27 cellular contexts compared by ENCODE assay signal in genomic region chr4:76745264-76745663, GRCh38.
DNase-seq lines count a peak whose midpoint lies in the region; ATAC-seq, FAIRE-seq and TF ChIP-seq lines count a peak whose summit lies in the region.
"Had no signal": no experiment of that assay in that cellular context is flagged by ENCODE, and none has a peak within 500 bp of the region (broad histone marks: within the 10 kb centered on the region; RNA-seq: fewer than 3 reads in every experiment).

No MANE protein-coding gene starts in this region.

- TF ChIP-seq CTCF in WTC11 (IDR thresholded peaks at IDR 0.05), result no peak
- TF ChIP-seq CTCF in esophagus muscularis mucosa (IDR thresholded peaks at IDR 0.05), result no peak
- TF ChIP-seq CTCF in nephron (IDR thresholded peaks at IDR 0.05; ENCODE audit: unreplicated experiment in 3 of 3), result no peak
- no peak for TF ChIP-seq CTCF in glutamatergic neuron (IDR thresholded peaks at IDR 0.05; ENCODE audit: partially characterized antibody, unreplicated experiment)
- no peak for TF ChIP-seq CTCF in transverse colon (IDR thresholded peaks at IDR 0.05)

- no peaks in the 10 kb centered on the region for H3K27me3 ChIP-seq in GM23248 (replicated peaks; ENCODE audit: insufficient read depth)
- H3K27me3 ChIP-seq in esophagus muscularis mucosa, result no peaks in the 10 kb centered on the region
- no peaks in the 10 kb centered on the region for H3K27me3 ChIP-seq in transverse colon
- H3K27me3 ChIP-seq: esophagus squamous epithelium, tibial nerve had no signal

- H3K27ac ChIP-seq in GM23248 (peak overlapping the region; percentile 95), esophagus muscularis mucosa (replicated peaks in 1 of 4) (peak overlapping the region in 3 of 4 donors; percentile 89 to 94 (median 91)), transverse colon (peak overlapping the region in 2 of 4 donors; percentile 55 to 62)
- H3K27ac ChIP-seq: left ventricle myocardium inferior had no signal

- peaks cover 19% of the 10 kb centered on the region for H3K4me1 Mint-ChIP-seq in WTC11
- H3K4me1 Mint-ChIP-seq in nephron, result peaks cover 63% of the 10 kb centered on the region
- H3K4me1 Mint-ChIP-seq in glutamatergic neuron (ENCODE audit: low read depth, unreplicated experiment), result peaks cover 13% of the 10 kb centered on the region
- H3K4me1 Mint-ChIP-seq: activated CD4-positive, alpha-beta T cell treated with anti-CD3 and anti-CD28 coated beads, Interleukin-2, amount 10 ng/mL, durations not matched to agents 24 days and 14 days; CD4-positive, CD25-positive, alpha-beta regulatory T cell; immature natural killer cell had no signal

- 23 to 28% methylated on average over 1 of the region's 1 CpG for WGBS in GM23248 (ENCODE audit: low coverage in 1 of 2, low lambda C conversion rate in 2 of 2, missing lambda C conversion rate in 2 of 2), 2 experiments
- 89% methylated on average over 1 of the region's 1 CpG for WGBS in esophagus muscularis mucosa
- 100% methylated on average over 1 of the region's 1 CpG for WGBS in transverse colon (ENCODE audit: low coverage in 1 of 2), 2 donors

- H3K9me3 ChIP-seq in GM23248 (ENCODE audit: low read depth) (no peaks in the 10 kb centered on the region), esophagus muscularis mucosa (no peaks in the 10 kb centered on the region), transverse colon (no peaks in the 10 kb centered on the region)
- H3K9me3 ChIP-seq: esophagus squamous epithelium, left ventricle myocardium inferior, tibial nerve had no signal

- peaks cover 15% of the 10 kb centered on the region for H3K36me3 Mint-ChIP-seq in WTC11
- H3K36me3 Mint-ChIP-seq in nephron (ENCODE audit: low read depth), result peaks cover 34% of the 10 kb centered on the region
- H3K36me3 Mint-ChIP-seq in glutamatergic neuron (ENCODE audit: unreplicated experiment), result peaks cover 4% of the 10 kb centered on the region
- H3K36me3 Mint-ChIP-seq: CD4-positive, CD25-positive, alpha-beta regulatory T cell; immature natural killer cell had no signal

- H3F3A ChIP-seq in GM23248 (ENCODE audit: insufficient read depth), result peaks cover 70% of the 10 kb centered on the region

- H3K27ac Mint-ChIP-seq in WTC11 (peak overlapping the region; percentile 61; the same call in 1 of the 2 replicates), nephron (peak overlapping the region; percentile 54 to 69 (median 62)), glutamatergic neuron (ENCODE audit: unreplicated experiment) (no peak overlapping the region)
- H3K27ac Mint-ChIP-seq: activated CD4-positive, alpha-beta T cell treated with anti-CD3 and anti-CD28 coated beads, Interleukin-2, amount 10 ng/mL, durations not matched to agents 24 days and 14 days; CD4-positive, CD25-positive, alpha-beta regulatory T cell; H9; immature natural killer cell had no signal

- peak overlapping the region; percentile 74 for H3K9ac ChIP-seq in GM23248

- DNase-seq in GM23248 (peak; percentile 83), WTC11 (ENCODE audit: low spot score) (no peak), esophagus muscularis mucosa (ENCODE audit: extremely low spot score) (no peak), GM12891 (ENCODE audit: insufficient read length, low spot score) (no peak), glutamatergic neuron (no peak), transverse colon (no peak), DMS79 (lab: John Stamatoyannopoulos, UW) (no peak)
- DNase-seq: activated CD4-positive, alpha-beta T cell treated with anti-CD3 and anti-CD28 coated beads, Interleukin-2, amount 10 ng/mL, durations not matched to agents 24 days and 14 days; activated CD8-positive, alpha-beta memory T cell treated with anti-CD3 and anti-CD28 coated beads, Interleukin-2, amount 50 U/mL, for 4 hours; activated effector memory CD4-positive, alpha-beta T cell treated with Interleukin-2 at 50 U/mL for 16 hours; CD4-positive, CD25-positive, alpha-beta regulatory T cell; central memory CD4-positive, alpha-beta T cell; effector CD4-positive, alpha-beta T cell; esophagus squamous epithelium; H9; immature natural killer cell; left ventricle myocardium inferior; NCI-H1417 treated with DMSO at 0.1 percent for 48 hours; NCI-H524 treated with DMSO at 0.1 percent for 48 hours; small intestine; stimulated activated CD4-positive, alpha-beta T cell treated with anti-CD3 and anti-CD28 coated beads, Interleukin-2, amount 100 ng/mL, for 48 hours; stimulated activated naive CD4-positive, alpha-beta T cell treated with Interleukin-2 at 50 U/mL for 16 hours had no signal

- no peaks in the 10 kb centered on the region for H3K27me3 Mint-ChIP-seq in WTC11 (ENCODE audit: low read depth)
- no peaks in the 10 kb centered on the region for H3K27me3 Mint-ChIP-seq in nephron (ENCODE audit: low read depth)
- no peaks in the 10 kb centered on the region for H3K27me3 Mint-ChIP-seq in glutamatergic neuron (ENCODE audit: unreplicated experiment)

- TF ChIP-seq POLR2A in esophagus muscularis mucosa (IDR thresholded peaks at IDR 0.05; ENCODE audit: low read depth) (no peak), GM12891 (IDR thresholded peaks at IDR 0.05; ENCODE audit: low read depth, low read length) (no peak), transverse colon (IDR thresholded peaks at IDR 0.05) (no peak)

- H3K4me1 ChIP-seq in GM23248 (ENCODE audit: insufficient read depth), result peaks cover 77% of the 10 kb centered on the region
- H3K4me1 ChIP-seq in esophagus muscularis mucosa, result peaks cover 0 to 75% (median 66%) of the 10 kb centered on the region in 4 donors
- peaks cover 0 to 15% (median 7%) of the 10 kb centered on the region in 4 donors for H3K4me1 ChIP-seq in transverse colon
- H3K4me1 ChIP-seq: esophagus squamous epithelium, left ventricle myocardium inferior had no signal

- POLR2A ChIA-PET in WTC11 (lab: Charles Lee), result no interaction called here

- H3K4me2 ChIP-seq in GM23248 (ENCODE audit: unreplicated experiment), result peak overlapping the region; percentile 86

- H4K20me1 ChIP-seq in GM23248 (ENCODE audit: insufficient read depth), result no peaks in the 10 kb centered on the region

- H3K36me3 ChIP-seq in GM23248 (ENCODE audit: low read depth), result peaks cover 19% of the 10 kb centered on the region; the same call in 1 of the 2 replicates
- peaks cover 0 to 9% (median 3%) of the 10 kb centered on the region in 4 donors for H3K36me3 ChIP-seq in esophagus muscularis mucosa
- peaks cover 0 to 6% (median 1%) of the 10 kb centered on the region in 4 donors for H3K36me3 ChIP-seq in transverse colon
- H3K36me3 ChIP-seq: left ventricle myocardium inferior had no signal

- H3K4me3 ChIP-seq in GM23248 (peak overlapping the region; percentile 62), esophagus muscularis mucosa (no peak overlapping the region), transverse colon (no peak overlapping the region)
- H3K4me3 ChIP-seq: esophagus squamous epithelium, left ventricle myocardium inferior, tibial nerve had no signal

- no peak overlapping the region for H3K4me3 Mint-ChIP-seq in WTC11
- no peak overlapping the region for H3K4me3 Mint-ChIP-seq in nephron
- H3K4me3 Mint-ChIP-seq in glutamatergic neuron (ENCODE audit: unreplicated experiment), result no peak overlapping the region
- H3K4me3 Mint-ChIP-seq: activated CD4-positive, alpha-beta T cell treated with anti-CD3 and anti-CD28 coated beads, Interleukin-2, amount 10 ng/mL, durations not matched to agents 24 days and 14 days; CD4-positive, CD25-positive, alpha-beta regulatory T cell; H9; immature natural killer cell had no signal

- no peaks in the 10 kb centered on the region for H3K9me2 ChIP-seq in GM23248 (ENCODE audit: insufficient read depth)

- H3K9me3 Mint-ChIP-seq in WTC11, result no peaks in the 10 kb centered on the region
- H3K9me3 Mint-ChIP-seq in nephron, result no peaks in the 10 kb centered on the region
- peaks cover 2% of the 10 kb centered on the region for H3K9me3 Mint-ChIP-seq in glutamatergic neuron (ENCODE audit: unreplicated experiment)
- H3K9me3 Mint-ChIP-seq: activated CD4-positive, alpha-beta T cell treated with anti-CD3 and anti-CD28 coated beads, Interleukin-2, amount 10 ng/mL, durations not matched to agents 24 days and 14 days; CD4-positive, CD25-positive, alpha-beta regulatory T cell; H9; immature natural killer cell had no signal

- CTCF ChIA-PET in WTC11 (lab: Charles Lee), result interaction anchor here (1.3 kb wide), 1 partner anchor 13 kb away, joined by 4 read pairs; no protein-coding TSS in a partner anchor

- no peak for ATAC-seq in WTC11
- ATAC-seq: Right ventricle myocardium inferior had no signal

- no peak for FAIRE-seq in GM12891 (lab: Jason Lieb, UNC)
- FAIRE-seq: GM12892, small intestine, TTC549 had no signal

- intact Hi-C loops in esophagus muscularis mucosa (cut with DNase I) (no loop called here), transverse colon (cut with DNase I; ENCODE audit: low total_unique reads) (loop anchor here (5.0 kb wide), 1 partner anchor 233 kb away; no protein-coding TSS in a partner anchor)

- H3K79me2 ChIP-seq in GM23248 (ENCODE audit: insufficient read depth), result peaks cover 87% of the 10 kb centered on the region

- no peak for TF ChIP-seq EP300 in esophagus muscularis mucosa (IDR thresholded peaks at IDR 0.05)
- TF ChIP-seq EP300 in transverse colon (IDR thresholded peaks at IDR 0.05; ENCODE audit: low read depth), result no peak

- in situ Hi-C loops in GM23248 (cut with MboI) (no loop called here), transverse colon (cut with MboI; ENCODE audit: low pct_ligation_motif_present in 1 of 4, low pct_unique_long_range_greater_than_20kb in 1 of 4, low sequenced_read_pairs in 3 of 4) (loop anchor here in 1 of 4 donors (10.0 kb wide), 1 partner anchor 230 kb away; no protein-coding TSS in a partner anchor)

- H2AFZ ChIP-seq in GM23248, result no peak overlapping the region

TF ChIP-seq in WTC11, 78 proteins besides CTCF, POLR2A, EP300 and RAD21 (continues in another document):
- TF ChIP-seq PRRX2 (CRISPR knock-in tag; IDR thresholded peaks at IDR 0.05), result no peak
- no peak for TF ChIP-seq ZNF423 (CRISPR knock-in tag; IDR thresholded peaks at IDR 0.05)
- TF ChIP-seq CREM (CRISPR knock-in tag; IDR thresholded peaks at IDR 0.05), result no peak

TF ChIP-seq in GM12891, 5 proteins besides CTCF, POLR2A, EP300 and RAD21:
- TF ChIP-seq TAF1 (IDR thresholded peaks at IDR 0.05; ENCODE audit: low read depth, low read length) (no peak), POU2F2 (IDR thresholded peaks at IDR 0.05; ENCODE audit: low read depth, low read length) (no peak), PAX5 (IDR thresholded peaks at IDR 0.05; ENCODE audit: insufficient read depth, low read length, severe bottlenecking) (no peak), SPI1 (IDR thresholded peaks at IDR 0.05; ENCODE audit: low read depth, low read length) (no peak), POLR2AphosphoS5 (IDR thresholded peaks at IDR 0.05; ENCODE audit: low read depth, low read length) (no peak)
